In the genomic region with DNA sequence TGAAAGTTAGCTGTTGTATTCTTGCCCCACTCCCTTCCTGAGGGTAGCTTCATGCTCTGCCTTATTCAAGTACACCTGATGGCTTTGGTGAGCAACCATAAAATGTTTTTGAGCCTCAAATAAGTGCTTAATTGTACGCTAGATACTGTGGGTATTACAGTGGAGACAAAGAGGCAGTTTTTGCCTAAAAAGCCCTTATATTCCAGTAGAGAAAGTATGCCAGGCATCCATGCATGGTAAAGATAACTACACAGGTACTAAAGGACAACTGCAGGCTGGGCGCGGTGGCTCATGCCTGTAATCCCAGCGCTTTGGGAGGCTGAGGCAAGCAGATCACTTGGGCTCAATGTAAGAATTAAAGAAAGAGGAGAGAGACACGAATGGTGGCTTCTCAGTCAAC, we compare ENCODE assay signal across 32 cellular contexts. TPM values are rescaled to one million over a fixed set of nuclear protein-coding genes. Genes with fewer than 3 reads are reported as not detected.
"Had no signal": no experiment of that assay in that cellular context is flagged by ENCODE, and none has a peak within 500 bp of the region (broad histone marks: within the 10 kb centered on the region; RNA-seq: fewer than 3 reads in every experiment).

No MANE protein-coding gene starts in this region.

- H3K27me3 ChIP-seq: body of pancreas had no signal

- H3K36me3 ChIP-seq: WERI-Rb-1 had no signal

- FAIRE-seq: astrocyte, bronchial epithelial cell, K562 had no signal

- DNase-seq: activated CD4-positive, alpha-beta memory T cell treated with anti-CD3 and anti-CD28 coated beads, Interleukin-2, amount 10 ng/mL, durations not matched to agents 7 days and 5 days; activated CD4-positive, alpha-beta T cell treated with anti-CD3 and anti-CD28 coated beads for 1 hour; activated CD4-positive, alpha-beta T cell treated with anti-CD3 and anti-CD28 coated beads for 48 hours; activated CD4-positive, CD25-positive, alpha-beta regulatory T cell; activated CD8-positive, alpha-beta memory T cell treated with anti-CD3 and anti-CD28 coated beads for 24 hours; activated CD8-positive, alpha-beta memory T cell treated with anti-CD3 and anti-CD28 coated beads, Interleukin-2, amount 10 ng/mL, durations not matched to agents 7 days and 5 days; activated CD8-positive, alpha-beta memory T cell treated with anti-CD3 and anti-CD28 coated beads, Interleukin-2, amount 50 U/mL, for 48 hours; activated effector memory CD4-positive, alpha-beta T cell treated with Interleukin-2 at 50 U/mL for 16 hours; activated naive CD4-positive, alpha-beta T cell treated with anti-CD3 and anti-CD28 coated beads, Interleukin-2, amount 10 ng/mL, durations not matched to agents 7 days and 5 days; activated T-cell treated with anti-CD3 and anti-CD28 coated beads, Interleukin-2, amount 50 U/mL, for 48 hours; amniotic stem cell; body of pancreas; IMR-90; NCI-H1092 treated with DMSO at 0.1 percent for 48 hours; NCI-H1417; NCI-H146; NCI-H187; NCI-H2029 treated with DMSO at 0.1 percent for 48 hours; NCI-H2107; NCI-H2171; NCI-H510A; NCI-H526; NCI-H748 treated with DMSO at 0.1 percent for 48 hours; NK-92 treated with Interleukin-12 subunit alpha and Interleukin-12 subunit beta, amount 100 ng/mL, for 24 hours; Right ventricle myocardium superior; T1000; WERI-Rb-1 had no signal

- H3K4me3 ChIP-seq: body of pancreas, K562, SK-N-MC had no signal

- H3K27ac ChIP-seq: body of pancreas, SK-N-MC, WERI-Rb-1 had no signal

- H3K9me3 ChIP-seq: body of pancreas had no signal

RNA-seq across cellular contexts. Expression of a gene that starts 26.3 kb away (rescaled TPM):
- total RNA-seq: OCI-LY7 had no signal
